In the genomic region with DNA sequence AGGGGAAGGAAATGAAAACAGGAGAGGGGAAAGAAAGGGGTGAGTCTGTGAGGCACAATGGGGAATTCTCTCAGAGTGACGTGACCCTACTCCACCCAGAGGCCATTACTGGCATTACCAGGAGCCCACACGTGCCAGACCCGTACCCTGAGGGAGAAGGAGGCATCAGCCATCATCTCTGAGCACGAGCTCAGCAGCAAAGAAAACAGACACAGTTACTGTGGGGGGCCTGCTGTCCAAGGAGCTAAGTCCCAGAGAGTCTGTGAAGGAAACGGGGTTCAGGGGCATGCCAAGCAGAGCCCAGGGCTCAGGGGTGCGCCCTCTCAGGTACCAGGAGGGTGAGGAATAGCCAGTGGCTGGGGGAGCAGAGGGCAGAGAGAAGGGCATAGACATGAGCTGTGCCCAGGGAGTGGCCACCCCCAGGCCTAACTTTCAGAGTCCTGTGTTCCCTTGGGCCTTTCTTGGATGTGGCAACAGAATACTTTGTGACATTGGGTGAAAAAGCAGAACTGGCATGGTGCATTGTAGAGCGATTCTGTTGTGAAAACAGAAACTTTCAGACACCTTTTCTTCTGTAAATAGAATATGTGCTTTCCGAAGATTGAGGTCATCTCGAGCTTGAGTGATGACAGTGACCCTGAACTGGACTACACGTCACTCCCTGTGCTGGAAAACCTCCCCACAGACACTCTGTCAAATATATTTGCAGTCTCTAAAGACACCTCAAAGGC, we compare ENCODE assay signal across 9 cellular contexts. TPM values are rescaled to one million over a fixed set of nuclear protein-coding genes. Genes with fewer than 3 reads are reported as not detected.
DNase-seq lines count a peak whose midpoint lies in the region; ATAC-seq, FAIRE-seq and TF ChIP-seq lines count a peak whose summit lies in the region.
"Had no signal": no experiment of that assay in that cellular context is flagged by ENCODE, and none has a peak within 500 bp of the region (broad histone marks: within the 10 kb centered on the region; RNA-seq: fewer than 3 reads in every experiment).

No MANE protein-coding gene starts in this region.

- peak; percentile 87 for ATAC-seq in HG03432 (IDR thresholded peaks at IDR 0.05; ENCODE audit: unreplicated experiment)
- ATAC-seq in activated T-cell treated with anti-CD3 and anti-CD28 coated beads, Interleukin-2, amount 50 U/mL, for 72 hours (replicated peaks in 1 of 2): peak; percentile 75 to 79

- no peak overlapping the region for H4K8ac ChIP-seq in trophoblast cell (ENCODE audit: low read depth, low read length)

- peaks cover 5% of the 10 kb centered on the region; the same call in 1 of the 2 replicates for H3K27me3 ChIP-seq in OCI-LY3 (ENCODE audit: low read depth, low read length)
- H3K27me3 ChIP-seq in trophoblast cell (ENCODE audit: insufficient read depth, low read length): no peaks in the 10 kb centered on the region

- no peak overlapping the region for H4K12ac ChIP-seq in trophoblast cell (ENCODE audit: low read depth, low read length)

- H2BK120ac ChIP-seq in trophoblast cell (ENCODE audit: insufficient read depth, low read length, poor library complexity): no peak overlapping the region

- H3K4me3 ChIP-seq in AG10803 (ENCODE audit: low read length) (no peak overlapping the region), OCI-LY3 (ENCODE audit: low read length) (peak overlapping the region; percentile 28; the same call in 1 of the 2 replicates), foreskin fibroblast (ENCODE audit: low read depth in 1 of 2, low read length in 2 of 2) (no peak overlapping the region), trophoblast cell (ENCODE audit: low read depth, low read length) (no peak overlapping the region)

- H3K4ac ChIP-seq in trophoblast cell (ENCODE audit: low read depth, low read length): no peak overlapping the region

- H3K36me3 ChIP-seq in OCI-LY3 (replicated peaks; ENCODE audit: low read depth, low read length) (no peaks in the 10 kb centered on the region), trophoblast cell (ENCODE audit: control insufficient read depth in 1 of 2, insufficient read depth in 2 of 2, low read length in 2 of 2) (peaks cover 25% of the 10 kb centered on the region in 2 experiments)

- H3K4me2 ChIP-seq in OCI-LY3 (ENCODE audit: low read length) (peak overlapping the region; percentile 42), trophoblast cell (ENCODE audit: low read length) (no peak overlapping the region)

- H3K23ac ChIP-seq in trophoblast cell (ENCODE audit: low read length): no peak overlapping the region

- peak overlapping the region in 1 of 2 donors; percentile 24 for H3K4me3 Mint-ChIP-seq in activated T-cell treated with anti-CD3 and anti-CD28 coated beads, Interleukin-2, amount 50 U/mL, for 72 hours
- H3K4me3 Mint-ChIP-seq: immature natural killer cell had no signal

- H3K9me3 ChIP-seq in OCI-LY3 (ENCODE audit: insufficient read depth, low read length) (no peaks in the 10 kb centered on the region), trophoblast cell (ENCODE audit: insufficient read depth, low read depth, low read length) (no peaks in the 10 kb centered on the region)

- H2BK5ac ChIP-seq in trophoblast cell (ENCODE audit: low read depth, low read length, poor library complexity): no peak overlapping the region

- no peak overlapping the region for H3K9ac ChIP-seq in OCI-LY3 (ENCODE audit: low read length)
- H3K9ac ChIP-seq in trophoblast cell (ENCODE audit: low read length): no peak overlapping the region

- TF ChIP-seq CTCF in AG10803 (conservative IDR thresholded peaks at IDR 0.05; ENCODE audit: low read length) (peak; percentile 65), OCI-LY3 (IDR thresholded peaks at IDR 0.05; ENCODE audit: low read depth, low read length) (peak; percentile 60), foreskin fibroblast (IDR thresholded peaks at IDR 0.05; ENCODE audit: low read depth, low read length) (peak; percentile 57)

- H3K27ac Mint-ChIP-seq in activated T-cell treated with anti-CD3 and anti-CD28 coated beads, Interleukin-2, amount 50 U/mL, for 72 hours: peak overlapping the region; percentile 47

- no CpG with 5 or more reads among the region's 10 CpGs for WGBS in trophoblast cell (ENCODE audit: extremely low coverage, insufficient coverage, insufficient read length)

- H3K79me2 ChIP-seq in OCI-LY3 (ENCODE audit: low read length) (no peaks in the 10 kb centered on the region), trophoblast cell (ENCODE audit: control insufficient read depth, insufficient read depth, low read length, poor library complexity) (peaks cover 4% of the 10 kb centered on the region)

- H3K4me1 ChIP-seq in OCI-LY3 (ENCODE audit: low read length) (0 out of 2 replicates have a peak, but pooled peaks cover 2% of the 10 kb centered on the region), trophoblast cell (ENCODE audit: control insufficient read depth in 1 of 2, insufficient read depth in 2 of 2, low read length in 2 of 2) (peaks cover 21 to 22% of the 10 kb centered on the region in 2 experiments)

- H3K27ac ChIP-seq in OCI-LY3 (ENCODE audit: low read length): no peak overlapping the region
- no peak overlapping the region for H3K27ac ChIP-seq in trophoblast cell (ENCODE audit: low read depth, low read length)

- H2AFZ ChIP-seq in OCI-LY3 (ENCODE audit: low read depth, low read length) (no peak overlapping the region), trophoblast cell (ENCODE audit: insufficient read depth, low read length, poor library complexity) (peak overlapping the region; percentile 5)

- H4K20me1 ChIP-seq in OCI-LY3 (ENCODE audit: insufficient read depth, low read length): no peaks in the 10 kb centered on the region

- no peak overlapping the region for H2BK12ac ChIP-seq in trophoblast cell (ENCODE audit: low read length)

- no peaks in the 10 kb centered on the region for H3K27me3 Mint-ChIP-seq in activated T-cell treated with anti-CD3 and anti-CD28 coated beads, Interleukin-2, amount 50 U/mL, for 72 hours (ENCODE audit: low read depth)

- H2AK5ac ChIP-seq in trophoblast cell (ENCODE audit: low read length): no peak overlapping the region

- FAIRE-seq in GM19239 (lab: Jason Lieb, UNC): peak; percentile 75

- H3K36me3 Mint-ChIP-seq in activated T-cell treated with anti-CD3 and anti-CD28 coated beads, Interleukin-2, amount 50 U/mL, for 72 hours (ENCODE audit: insufficient read depth in 2 of 2): peaks cover 0 to 1% of the 10 kb centered on the region in 2 donors

- no peak overlapping the region for H3K18ac ChIP-seq in trophoblast cell (ENCODE audit: low read length)

- H3K4me1 Mint-ChIP-seq in activated T-cell treated with anti-CD3 and anti-CD28 coated beads, Interleukin-2, amount 50 U/mL, for 72 hours (ENCODE audit: low read depth): peaks cover 17% of the 10 kb centered on the region

- H3K9me3 Mint-ChIP-seq in activated T-cell treated with anti-CD3 and anti-CD28 coated beads, Interleukin-2, amount 50 U/mL, for 72 hours: no peaks in the 10 kb centered on the region
- H3K9me3 Mint-ChIP-seq: immature natural killer cell had no signal

- peak; percentile 29 for DNase-seq in AG10803 (ENCODE audit: low read depth)
- peak; percentile 87 for DNase-seq in GM19239 (ENCODE audit: insufficient read length, low spot score)
- DNase-seq in activated T-cell treated with anti-CD3 and anti-CD28 coated beads, Interleukin-2, amount 50 U/mL, for 72 hours: peak; percentile 57 to 71
- DNase-seq in foreskin fibroblast: peak; percentile 60 to 88
- peak; percentile 43 to 72 for DNase-seq in trophoblast cell
- DNase-seq in NCI-H187 treated with DMSO at 0.1 percent for 48 hours (lab: John Stamatoyannopoulos, UW): no peak

- no peak overlapping the region for H4K91ac ChIP-seq in trophoblast cell (ENCODE audit: low read depth, low read length)

- H3K14ac ChIP-seq in trophoblast cell (ENCODE audit: low read length): no peak overlapping the region

- peaks cover 8% of the 10 kb centered on the region for H3K79me1 ChIP-seq in trophoblast cell (ENCODE audit: low read length)

RNA-seq across cellular contexts. Expression of a gene that starts 11.3 kb away (rescaled TPM):
- total RNA-seq in activated T-cell treated with anti-CD3 and anti-CD28 coated beads, Interleukin-2, amount 50 U/mL, for 72 hours: 10 to 100 TPM; 41.8 to 51.3 TPM
- 34.5 and 38.5 TPM in 2 replicates for polyA plus RNA-seq in trophoblast cell (2013)

RNA-seq across cellular contexts. Expression of a gene that starts 15.4 kb away (rescaled TPM):
- total RNA-seq in activated T-cell treated with anti-CD3 and anti-CD28 coated beads, Interleukin-2, amount 50 U/mL, for 72 hours: under 1 TPM in 1 of 2 donors, not detected in 1; 0.43 TPM
- not detected in 2 replicates for polyA plus RNA-seq in trophoblast cell (2013)

RNA-seq across cellular contexts. Expression of a gene that starts 30.4 kb away (rescaled TPM):
- under 1 TPM in 1 of 2 donors, not detected in 1; 0.19 TPM for total RNA-seq in activated T-cell treated with anti-CD3 and anti-CD28 coated beads, Interleukin-2, amount 50 U/mL, for 72 hours
- 0.07 and 0.10 TPM in 2 replicates for polyA plus RNA-seq in trophoblast cell (2013)

RNA-seq across cellular contexts. Expression of a gene that starts 30.5 kb away (rescaled TPM):
- total RNA-seq in activated T-cell treated with anti-CD3 and anti-CD28 coated beads, Interleukin-2, amount 50 U/mL, for 72 hours: 10 to 100 TPM; 13.0 to 14.6 TPM
- polyA plus RNA-seq in trophoblast cell (2013): 17.6 and 19.2 TPM in 2 replicates

RNA-seq across cellular contexts. Expression of a gene that starts 58.8 kb away (rescaled TPM):
- 10 to 100 TPM; 36.6 to 42.0 TPM for total RNA-seq in activated T-cell treated with anti-CD3 and anti-CD28 coated beads, Interleukin-2, amount 50 U/mL, for 72 hours
- 57.3 and 58.4 TPM in 2 replicates for polyA plus RNA-seq in trophoblast cell (2013)
